In the genomic region with DNA sequence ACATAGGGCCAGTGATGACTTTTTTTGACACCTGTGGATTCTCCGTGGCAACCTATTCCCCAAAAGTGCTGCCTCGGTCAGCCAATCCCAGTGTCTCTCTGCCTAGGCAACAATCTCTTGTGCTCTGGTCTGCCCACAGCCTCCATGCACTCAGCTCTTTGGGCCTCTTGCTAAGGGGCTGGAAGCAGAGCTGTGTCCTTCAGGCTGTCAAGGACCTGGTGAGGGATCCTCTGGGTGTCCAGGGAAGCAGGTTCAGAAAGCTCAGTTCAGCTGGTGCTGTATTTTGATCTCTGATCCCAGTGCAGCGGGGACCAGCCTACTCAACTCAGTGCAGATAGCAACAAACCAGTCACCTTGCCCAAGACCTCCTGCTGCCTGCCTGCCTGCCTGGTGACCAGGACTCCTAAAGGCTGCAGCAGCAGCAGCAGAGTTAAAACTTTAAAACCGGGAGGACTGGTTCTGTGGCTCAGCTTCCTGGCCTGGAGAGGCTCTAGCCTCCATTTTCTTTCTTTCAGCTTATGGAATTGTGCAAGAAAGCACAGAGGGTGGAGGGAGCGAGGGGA, we compare ENCODE assay signal across 18 cellular contexts. TPM values are rescaled to one million over a fixed set of nuclear protein-coding genes. Genes with fewer than 3 reads are reported as not detected.
DNase-seq lines count a peak whose midpoint lies in the region; ATAC-seq and TF ChIP-seq lines count a peak whose summit lies in the region.
"Had no signal": no experiment of that assay in that cellular context is flagged by ENCODE, and none has a peak within 500 bp of the region (broad histone marks: within the 10 kb centered on the region; RNA-seq: fewer than 3 reads in every experiment).

No MANE protein-coding gene starts in this region.

- TF ChIP-seq EP300 in Ishikawa (IDR thresholded peaks at IDR 0.05; ENCODE audit: borderline replicate concordance): peak; percentile 51; the same call in 1 of the 2 replicates

- DNase-seq in ecto neural progenitor cell (ENCODE audit: low spot score): peak; percentile 43
- no peak for DNase-seq in neural progenitor cell (ENCODE audit: low spot score)
- DNase-seq in immature natural killer cell: no peak
- no peak for DNase-seq in CD4-positive, alpha-beta memory T cell
- DNase-seq in KG1 (lab: John Stamatoyannopoulos, UW): no peak
- DNase-seq: activated gamma-delta T cell; AML-193; DND-41; hypothalamus; MM.1S; NCI-H2227 treated with DMSO at 0.1 percent for 48 hours; stimulated activated CD4-positive, alpha-beta T cell treated with anti-CD3 and anti-CD28 coated beads, Interleukin-2, amount 100 ng/mL, for 24 hours had no signal

- H3K4me2 ChIP-seq in neural progenitor cell: no peak overlapping the region

- H3K27me3 Mint-ChIP-seq in neural progenitor cell (ENCODE audit: insufficient read depth, low read depth) (peaks cover 5% of the 10 kb centered on the region), immature natural killer cell (ENCODE audit: low read depth in 3 of 3) (peaks cover 3 to 4% (median 3%) of the 10 kb centered on the region in 3 donors)
- peaks cover 0 to 3% of the 10 kb centered on the region in 2 donors for H3K27me3 Mint-ChIP-seq in CD4-positive, alpha-beta memory T cell

- no peaks in the 10 kb centered on the region for H3K4me1 ChIP-seq in neural progenitor cell
- H3K4me1 ChIP-seq in CD4-positive, alpha-beta memory T cell (ENCODE audit: insufficient read depth, low read length): no peaks in the 10 kb centered on the region

- intact Hi-C loops in CD4-positive, alpha-beta memory T cell (cut with micrococcal nuclease): no loop called here

- ATAC-seq in HG02763 (IDR thresholded peaks at IDR 0.05; ENCODE audit: unreplicated experiment): no peak

- peak overlapping the region; percentile 36 for H2AFZ ChIP-seq in neural progenitor cell (replicated peaks)

- H3K79me2 ChIP-seq in neural progenitor cell (ENCODE audit: low read depth): no peaks in the 10 kb centered on the region

- H4K20me1 ChIP-seq in neural progenitor cell (ENCODE audit: low read depth): no peaks in the 10 kb centered on the region

- POLR2A ChIA-PET in CD4-positive, alpha-beta memory T cell (lab: Charles Lee; ENCODE audit: partially characterized antibody): no interaction called here

- H3K27me3 ChIP-seq in neural progenitor cell: peaks cover 3% of the 10 kb centered on the region
- H3K27me3 ChIP-seq in CD4-positive, alpha-beta memory T cell (ENCODE audit: insufficient read depth, low read length): no peaks in the 10 kb centered on the region

- no peak overlapping the region for H3K9ac ChIP-seq in neural progenitor cell

- no peak for TF ChIP-seq RAD21 in Ishikawa (IDR thresholded peaks at IDR 0.05; ENCODE audit: low read depth)

- CTCF ChIA-PET in CD4-positive, alpha-beta memory T cell (lab: Charles Lee; ENCODE audit: partially characterized antibody): interaction anchor here (0.7 to 1.0 kb wide), 2 partner anchors 9 to 27 kb away, joined by 3 to 5 read pairs; no protein-coding TSS in a partner anchor

- no peak overlapping the region for H3K4me3 ChIP-seq in neural progenitor cell
- no peak overlapping the region for H3K4me3 ChIP-seq in CD4-positive, alpha-beta memory T cell (ENCODE audit: low read length in 2 of 2)

- H3K4me1 Mint-ChIP-seq in neural progenitor cell (peaks cover 14% of the 10 kb centered on the region), immature natural killer cell (no peaks in the 10 kb centered on the region)
- H3K4me1 Mint-ChIP-seq in CD4-positive, alpha-beta memory T cell: no peaks in the 10 kb centered on the region

- H3K27ac ChIP-seq in C4-2B: peak overlapping the region; percentile 58
- H3K27ac ChIP-seq in neural progenitor cell: no peak overlapping the region
- no peak overlapping the region for H3K27ac ChIP-seq in CD4-positive, alpha-beta memory T cell (ENCODE audit: low read depth, low read length)

- no peaks in the 10 kb centered on the region for H3F3A ChIP-seq in neural progenitor cell (ENCODE audit: low read depth)

- H3K9me3 Mint-ChIP-seq in neural progenitor cell (no peaks in the 10 kb centered on the region), immature natural killer cell (no peaks in the 10 kb centered on the region)
- H3K9me3 Mint-ChIP-seq in CD4-positive, alpha-beta memory T cell: peaks cover 0 to 2% (median 0%) of the 10 kb centered on the region in 8 donors
- H3K9me3 Mint-ChIP-seq: T-helper 1 cell treated with Interleukin-12 subunit alpha and Interleukin-12 subunit beta and Interleukin-4 antibody, amounts not matched to agents 30 μg/mL and 1 μg/mL, for 36 hours had no signal

- H3K9me3 ChIP-seq in neural progenitor cell (ENCODE audit: low read depth): no peaks in the 10 kb centered on the region
- H3K9me3 ChIP-seq in CD4-positive, alpha-beta memory T cell (ENCODE audit: control insufficient read depth in 1 of 2, low read length in 2 of 2): no peaks in the 10 kb centered on the region

- no peak overlapping the region for H3K4me3 Mint-ChIP-seq in neural progenitor cell
- no peak overlapping the region for H3K4me3 Mint-ChIP-seq in immature natural killer cell
- no peak overlapping the region for H3K4me3 Mint-ChIP-seq in CD4-positive, alpha-beta memory T cell
- H3K4me3 Mint-ChIP-seq: T-helper 1 cell treated with Interleukin-12 subunit alpha and Interleukin-12 subunit beta and Interleukin-4 antibody, amounts not matched to agents 30 μg/mL and 1 μg/mL, for 36 hours had no signal

- H3K36me3 Mint-ChIP-seq in neural progenitor cell (no peaks in the 10 kb centered on the region), immature natural killer cell (no peaks in the 10 kb centered on the region)
- no peaks in the 10 kb centered on the region for H3K36me3 Mint-ChIP-seq in CD4-positive, alpha-beta memory T cell

- H3K36me3 ChIP-seq in neural progenitor cell: no peaks in the 10 kb centered on the region
- no peaks in the 10 kb centered on the region for H3K36me3 ChIP-seq in CD4-positive, alpha-beta memory T cell (ENCODE audit: insufficient read depth, low read length)

- TF ChIP-seq CTCF in C4-2B (conservative IDR thresholded peaks at IDR 0.05) (no peak), neural progenitor cell (IDR thresholded peaks at IDR 0.05) (no peak)

- H3K27ac Mint-ChIP-seq in neural progenitor cell: no peak overlapping the region
- H3K27ac Mint-ChIP-seq in immature natural killer cell: no peak overlapping the region
- H3K27ac Mint-ChIP-seq in CD4-positive, alpha-beta memory T cell: no peak overlapping the region
- H3K27ac Mint-ChIP-seq: T-helper 1 cell treated with Interleukin-12 subunit alpha and Interleukin-12 subunit beta and Interleukin-4 antibody, amounts not matched to agents 30 μg/mL and 1 μg/mL, for 36 hours had no signal

TF ChIP-seq in Ishikawa, 13 proteins besides CTCF, POLR2A, EP300 and RAD21 (continues in another document):
- TF ChIP-seq CREB1 (IDR thresholded peaks at IDR 0.05; ENCODE audit: low read depth): no peak
- TF ChIP-seq, protein P1, sequence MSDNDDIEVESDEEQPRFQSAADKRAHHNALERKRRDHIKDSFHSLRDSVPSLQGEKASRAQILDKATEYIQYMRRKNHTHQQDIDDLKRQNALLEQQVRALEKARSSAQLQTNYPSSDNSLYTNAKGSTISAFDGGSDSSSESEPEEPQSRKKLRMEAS (IDR thresholded peaks at IDR 0.05): peak; percentile 59; the same call in 1 of the 2 replicates
- peak; percentile 37; the same call in 1 of the 2 replicates for TF ChIP-seq FOXM1 (IDR thresholded peaks at IDR 0.05; ENCODE audit: borderline replicate concordance, low read depth)
- TF ChIP-seq, protein P2, sequence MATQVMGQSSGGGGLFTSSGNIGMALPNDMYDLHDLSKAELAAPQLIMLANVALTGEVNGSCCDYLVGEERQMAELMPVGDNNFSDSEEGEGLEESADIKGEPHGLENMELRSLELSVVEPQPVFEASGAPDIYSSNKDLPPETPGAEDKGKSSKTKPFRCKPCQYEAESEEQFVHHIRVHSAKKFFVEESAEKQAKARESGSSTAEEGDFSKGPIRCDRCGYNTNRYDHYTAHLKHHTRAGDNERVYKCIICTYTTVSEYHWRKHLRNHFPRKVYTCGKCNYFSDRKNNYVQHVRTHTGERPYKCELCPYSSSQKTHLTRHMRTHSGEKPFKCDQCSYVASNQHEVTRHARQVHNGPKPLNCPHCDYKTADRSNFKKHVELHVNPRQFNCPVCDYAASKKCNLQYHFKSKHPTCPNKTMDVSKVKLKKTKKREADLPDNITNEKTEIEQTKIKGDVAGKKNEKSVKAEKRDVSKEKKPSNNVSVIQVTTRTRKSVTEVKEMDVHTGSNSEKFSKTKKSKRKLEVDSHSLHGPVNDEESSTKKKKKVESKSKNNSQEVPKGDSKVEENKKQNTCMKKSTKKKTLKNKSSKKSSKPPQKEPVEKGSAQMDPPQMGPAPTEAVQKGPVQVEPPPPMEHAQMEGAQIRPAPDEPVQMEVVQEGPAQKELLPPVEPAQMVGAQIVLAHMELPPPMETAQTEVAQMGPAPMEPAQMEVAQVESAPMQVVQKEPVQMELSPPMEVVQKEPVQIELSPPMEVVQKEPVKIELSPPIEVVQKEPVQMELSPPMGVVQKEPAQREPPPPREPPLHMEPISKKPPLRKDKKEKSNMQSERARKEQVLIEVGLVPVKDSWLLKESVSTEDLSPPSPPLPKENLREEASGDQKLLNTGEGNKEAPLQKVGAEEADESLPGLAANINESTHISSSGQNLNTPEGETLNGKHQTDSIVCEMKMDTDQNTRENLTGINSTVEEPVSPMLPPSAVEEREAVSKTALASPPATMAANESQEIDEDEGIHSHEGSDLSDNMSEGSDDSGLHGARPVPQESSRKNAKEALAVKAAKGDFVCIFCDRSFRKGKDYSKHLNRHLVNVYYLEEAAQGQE (IDR thresholded peaks at IDR 0.05; ENCODE audit: low read depth): no peak
- TF ChIP-seq NFIC (IDR thresholded peaks at IDR 0.05): peak; percentile 40; the same call in 1 of the 2 replicates
- TF ChIP-seq, protein P3, sequence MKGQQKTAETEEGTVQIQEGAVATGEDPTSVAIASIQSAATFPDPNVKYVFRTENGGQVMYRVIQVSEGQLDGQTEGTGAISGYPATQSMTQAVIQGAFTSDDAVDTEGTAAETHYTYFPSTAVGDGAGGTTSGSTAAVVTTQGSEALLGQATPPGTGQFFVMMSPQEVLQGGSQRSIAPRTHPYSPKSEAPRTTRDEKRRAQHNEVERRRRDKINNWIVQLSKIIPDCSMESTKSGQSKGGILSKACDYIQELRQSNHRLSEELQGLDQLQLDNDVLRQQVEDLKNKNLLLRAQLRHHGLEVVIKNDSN (IDR thresholded peaks at IDR 0.05): no peak
- TF ChIP-seq CEBPB (IDR thresholded peaks at IDR 0.05): peak; percentile 96
- TF ChIP-seq ZBTB7A (IDR thresholded peaks at IDR 0.05; ENCODE audit: low read depth): no peak
- TF ChIP-seq TAF1 (IDR thresholded peaks at IDR 0.05; ENCODE audit: low read depth): peak; percentile 44; the same call in 1 of the 2 replicates

RNA-seq across cellular contexts. Expression of a gene that starts 6.2 kb away (rescaled TPM):
- total RNA-seq in neural progenitor cell (ENCODE audit: low replicate concordance): 0.90 TPM in 1 of 2 replicates, not detected in the other
- 1 to 10 TPM; 2.0 to 8.3 (median 3.6) TPM for polyA plus RNA-seq in immature natural killer cell
- total RNA-seq in CD4-positive, alpha-beta memory T cell: under 1 TPM in 1 of 2 experiments, not detected in 1; 0.67 TPM
- polyA plus RNA-seq in CD4-positive, alpha-beta memory T cell: 1 to 10 TPM in 1 of 2 donors, under 1 TPM in 1; 0.53 to 1.7 TPM
- total RNA-seq: endothelial cell of umbilical vein had no signal
- polyA plus RNA-seq: endothelial cell of umbilical vein had no signal

RNA-seq across cellular contexts. Expression of a gene that starts 37.8 kb away (rescaled TPM):
- not detected in 2 replicates for total RNA-seq in neural progenitor cell (ENCODE audit: low replicate concordance)
- not detected for polyA plus RNA-seq in immature natural killer cell
- not detected for total RNA-seq in CD4-positive, alpha-beta memory T cell
- polyA plus RNA-seq in CD4-positive, alpha-beta memory T cell: not detected
- total RNA-seq: endothelial cell of umbilical vein, OCI-LY7 had no signal
- polyA plus RNA-seq: endothelial cell of umbilical vein had no signal
